In genomic region chr2:12399244-12399643, GRCh38 we compare ENCODE assay signal across 1 cellular context.
TF ChIP-seq lines count a peak whose summit lies in the region.

No MANE protein-coding gene starts in this region.

TF ChIP-seq in WTC11, 78 proteins besides CTCF, POLR2A, EP300 and RAD21 (continued from another document):
- TF ChIP-seq GTF2I (CRISPR knock-in tag; conservative IDR thresholded peaks at IDR 0.05) (no peak), USF2 (CRISPR knock-in tag; IDR thresholded peaks at IDR 0.05) (no peak), SP1 (CRISPR knock-in tag; conservative IDR thresholded peaks at IDR 0.05) (no peak), TCF7 (CRISPR knock-in tag; IDR thresholded peaks at IDR 0.05; ENCODE audit: low read depth) (no peak), E2F1 (CRISPR knock-in tag; IDR thresholded peaks at IDR 0.05) (no peak), IRF2 (CRISPR knock-in tag; IDR thresholded peaks at IDR 0.05; ENCODE audit: borderline replicate concordance, low read depth) (no peak), TP53 (CRISPR knock-in tag; IDR thresholded peaks at IDR 0.05) (no peak), JUN (CRISPR knock-in tag; IDR thresholded peaks at IDR 0.05) (no peak), AFF4 (CRISPR knock-in tag; IDR thresholded peaks at IDR 0.05; ENCODE audit: borderline replicate concordance) (no peak), ZNF425 (CRISPR knock-in tag; conservative IDR thresholded peaks at IDR 0.05) (no peak), MAX (CRISPR knock-in tag; IDR thresholded peaks at IDR 0.05) (no peak)
